In the genomic region with DNA sequence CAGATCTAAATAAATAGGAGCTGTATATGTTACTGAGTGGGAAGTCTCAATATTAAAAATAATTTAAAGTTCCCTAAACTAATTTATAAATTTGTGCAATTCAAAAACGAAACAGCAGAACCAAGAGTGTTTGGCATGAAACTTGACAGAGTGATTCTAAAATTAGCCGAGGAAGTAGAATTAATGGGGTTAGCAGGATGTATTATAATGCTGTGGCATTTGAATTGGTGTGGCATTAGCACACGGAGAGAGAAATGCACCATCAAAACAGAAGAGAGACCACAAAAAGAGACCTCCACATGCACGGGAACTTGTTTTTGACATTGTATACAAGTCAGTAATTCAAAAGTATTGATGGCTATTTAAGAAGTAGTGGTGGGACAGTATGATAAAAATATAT, we compare ENCODE assay signal across 11 cellular contexts.
A peak's percentile ranks its signal among the peaks of the same experiment; 100 is the strongest.
DNase-seq lines count a peak whose midpoint lies in the region; ATAC-seq and TF ChIP-seq lines count a peak whose summit lies in the region.
"Had no signal": no experiment of that assay in that cellular context is flagged by ENCODE, and none has a peak within 500 bp of the region (broad histone marks: within the 10 kb centered on the region; RNA-seq: fewer than 3 reads in every experiment).

No MANE protein-coding gene starts in this region.

- intact Hi-C loops in natural killer cell (cut with micrococcal nuclease), result no loop called here

- TF ChIP-seq CTCF in natural killer cell (IDR thresholded peaks at IDR 0.05) (no peak), hepatocyte (IDR thresholded peaks at IDR 0.05; ENCODE audit: poor library complexity) (no peak)

- no peaks in the 10 kb centered on the region for H3K9me3 ChIP-seq in hepatocyte (ENCODE audit: low read depth)

- H3K27me3 Mint-ChIP-seq in natural killer cell (ENCODE audit: low read depth in 2 of 2), result no peaks in the 10 kb centered on the region
- H3K27me3 Mint-ChIP-seq: activated CD4-positive, alpha-beta T cell treated with anti-CD3 and anti-CD28 coated beads for 36 hours had no signal

- peaks cover 11 to 20% of the 10 kb centered on the region in 2 donors for H3K4me1 Mint-ChIP-seq in natural killer cell

- H3K4me1 ChIP-seq in hepatocyte (ENCODE audit: insufficient read depth), result no peaks in the 10 kb centered on the region

- no peak overlapping the region for H3K4me2 ChIP-seq in hepatocyte

- no peaks in the 10 kb centered on the region for H4K20me1 ChIP-seq in hepatocyte (ENCODE audit: insufficient read depth, poor library complexity, severe bottlenecking)

- WGBS in hepatocyte (ENCODE audit: low lambda C conversion rate, missing lambda C conversion rate), result 88% methylated on average over 4 of the region's 4 CpGs

- no peak overlapping the region for H3K4me3 ChIP-seq in hepatocyte

- peak overlapping the region; percentile 78 for H3K4me3 Mint-ChIP-seq in natural killer cell
- H3K4me3 Mint-ChIP-seq: activated CD4-positive, alpha-beta T cell treated with anti-CD3 and anti-CD28 coated beads for 36 hours had no signal

- H3K27ac ChIP-seq in hepatocyte, result no peak overlapping the region

- H3K9me2 ChIP-seq in hepatocyte (replicated peaks; ENCODE audit: insufficient read depth), result no peaks in the 10 kb centered on the region

- no peaks in the 10 kb centered on the region for H3K36me3 ChIP-seq in hepatocyte (replicated peaks; ENCODE audit: insufficient read depth, low read depth)

- DNase-seq in MV-4-11 (lab: John Stamatoyannopoulos, UW) (peak; percentile 37), natural killer cell (no peak), kidney tubule cell (ENCODE audit: low spot score) (no peak), hepatocyte (ENCODE audit: low spot score) (no peak), DMS 273 treated with DMSO at 0.1 percent for 48 hours (lab: John Stamatoyannopoulos, UW) (no peak), NCI-H774 (lab: John Stamatoyannopoulos, UW) (no peak)
- DNase-seq: activated CD4-positive, alpha-beta T cell treated with anti-CD3 and anti-CD28 coated beads for 36 hours; DMS53 had no signal

- H3K79me2 ChIP-seq in hepatocyte, result peaks cover 23% of the 10 kb centered on the region

- H3K27ac Mint-ChIP-seq in natural killer cell, result peak overlapping the region; percentile 74 to 87
- H3K27ac Mint-ChIP-seq: activated CD4-positive, alpha-beta T cell treated with anti-CD3 and anti-CD28 coated beads for 36 hours; activated naive CD4-positive, alpha-beta T cell treated with anti-CD3 and anti-CD28 coated beads, Interleukin-2, amount 50 U/mL, for 72 hours had no signal

- no peaks in the 10 kb centered on the region for H3K27me3 ChIP-seq in hepatocyte

- ATAC-seq in GM18519 (IDR thresholded peaks at IDR 0.05; ENCODE audit: low FRiP score, unreplicated experiment) (peak; percentile 43), GM21786 (IDR thresholded peaks at IDR 0.05; ENCODE audit: unreplicated experiment) (peak; percentile 74), natural killer cell (peak; percentile 65 to 81 (median 70))
- ATAC-seq: activated CD4-positive, alpha-beta T cell treated with anti-CD3 and anti-CD28 coated beads for 36 hours; activated naive CD4-positive, alpha-beta T cell treated with anti-CD3 and anti-CD28 coated beads, Interleukin-2, amount 50 U/mL, for 72 hours had no signal

- H2AFZ ChIP-seq in hepatocyte, result no peak overlapping the region

- no peaks in the 10 kb centered on the region for H3K9me3 Mint-ChIP-seq in natural killer cell
- H3K9me3 Mint-ChIP-seq: activated naive CD4-positive, alpha-beta T cell treated with anti-CD3 and anti-CD28 coated beads, Interleukin-2, amount 50 U/mL, for 72 hours had no signal

- no peaks in the 10 kb centered on the region for H3K36me3 Mint-ChIP-seq in natural killer cell
- H3K36me3 Mint-ChIP-seq: activated naive CD4-positive, alpha-beta T cell treated with anti-CD3 and anti-CD28 coated beads, Interleukin-2, amount 50 U/mL, for 72 hours had no signal
